8 cellular contexts compared by ENCODE assay signal in genomic region chr14:45252356-45253069, GRCh38. TPM values are rescaled to one million over a fixed set of nuclear protein-coding genes. Genes with fewer than 3 reads are reported as not detected.
A peak's percentile ranks its signal among the peaks of the same experiment; 100 is the strongest.
DNase-seq lines count a peak whose midpoint lies in the region; ATAC-seq, FAIRE-seq and TF ChIP-seq lines count a peak whose summit lies in the region.

No MANE protein-coding gene starts in this region.

- H3K4me1 Mint-ChIP-seq in activated naive CD8-positive, alpha-beta T cell treated with anti-CD3 and anti-CD28 coated beads, Interleukin-2, amount 10 ng/mL, durations not matched to agents 7 days and 5 days: peaks cover 14% of the 10 kb centered on the region

- H3K36me3 ChIP-seq in DND-41 (ENCODE audit: insufficient read depth, low read length) (no peaks in the 10 kb centered on the region; the same call in 1 of the 2 replicates), MM.1S (replicated peaks; ENCODE audit: insufficient read depth, low read length) (no peaks in the 10 kb centered on the region), keratinocyte (ENCODE audit: control insufficient read depth in 2 of 2, extremely low read depth in 1 of 2, insufficient read depth in 2 of 2, low read length in 2 of 2) (no peaks in the 10 kb centered on the region)

- ATAC-seq in DND-41 (ENCODE audit: insufficient read depth, low read depth): 0 out of 3 replicates have a peak, but pooled peaks have one; percentile 15
- ATAC-seq in activated naive CD8-positive, alpha-beta T cell treated with anti-CD3 and anti-CD28 coated beads, Interleukin-2, amount 10 ng/mL, durations not matched to agents 7 days and 5 days (ENCODE audit: low read depth): no peak

- H3K79me2 ChIP-seq in DND-41 (ENCODE audit: insufficient read depth, low read length): peaks cover 53% of the 10 kb centered on the region
- peaks cover 52% of the 10 kb centered on the region for H3K79me2 ChIP-seq in MM.1S (ENCODE audit: low read length)
- H3K79me2 ChIP-seq in keratinocyte (ENCODE audit: control insufficient read depth, insufficient read depth, low read length): peaks cover 54% of the 10 kb centered on the region

- H3K9me3 Mint-ChIP-seq in activated naive CD8-positive, alpha-beta T cell treated with anti-CD3 and anti-CD28 coated beads, Interleukin-2, amount 10 ng/mL, durations not matched to agents 7 days and 5 days: peaks cover 2% of the 10 kb centered on the region

- H3F3A ChIP-seq in MM.1S (ENCODE audit: insufficient read depth, low read length): peaks cover 7% of the 10 kb centered on the region; the same call in 1 of the 2 replicates

- no peaks in the 10 kb centered on the region for H3K27me3 ChIP-seq in DND-41 (ENCODE audit: insufficient read depth, low read length, poor library complexity)
- no peaks in the 10 kb centered on the region for H3K27me3 ChIP-seq in MM.1S (replicated peaks; ENCODE audit: insufficient read depth, low read length)
- H3K27me3 ChIP-seq in keratinocyte (ENCODE audit: control insufficient read depth, extremely low read depth, insufficient read depth, low read length): no peaks in the 10 kb centered on the region

- POLR2A ChIA-PET in activated naive CD8-positive, alpha-beta T cell treated with anti-CD3 and anti-CD28 coated beads, Interleukin-2, amount 10 ng/mL, durations not matched to agents 7 days and 5 days (lab: Charles Lee): interaction anchor here (0.7 to 1.8 kb wide), 9 partner anchors 10 to 356 kb away, joined by 3 to 17 read pairs (median 3); partner anchors contain the start of genes FANCM, KLHL28, PRPF39 and TOGARAM1

- dilution Hi-C loops in keratinocyte (cut with MboI; ENCODE audit: extremely low pct_ligation_motif_present, low sequenced_read_pairs): no loop called here

- H2AFZ ChIP-seq in DND-41 (ENCODE audit: low read depth, low read length): peak overlapping the region; percentile 89
- H2AFZ ChIP-seq in MM.1S (ENCODE audit: low read length): 0 out of 2 replicates have a peak overlapping the region, but pooled peaks have one; percentile 27
- peak overlapping the region; percentile 86 for H2AFZ ChIP-seq in keratinocyte (ENCODE audit: control insufficient read depth, low read length)

- H3K9me2 ChIP-seq in MM.1S (replicated peaks; ENCODE audit: insufficient read depth, low read length): no peaks in the 10 kb centered on the region

- no peaks in the 10 kb centered on the region for H3K9me1 ChIP-seq in keratinocyte (ENCODE audit: control insufficient read depth, extremely low read depth, insufficient read depth, low read length)

- peak overlapping the region; percentile 77 for H3K27ac ChIP-seq in DND-41 (ENCODE audit: low read length)
- H3K27ac ChIP-seq in MM.1S (ENCODE audit: low read length): peak overlapping the region; percentile 85
- H3K27ac ChIP-seq in keratinocyte (ENCODE audit: control insufficient read depth, insufficient read depth, low read length): peak overlapping the region; percentile 94

- H3K9me3 ChIP-seq in DND-41 (ENCODE audit: insufficient read depth, low read length, severe bottlenecking) (peaks cover 6% of the 10 kb centered on the region), MM.1S (replicated peaks; ENCODE audit: insufficient read depth, low read length) (no peaks in the 10 kb centered on the region), keratinocyte (ENCODE audit: control insufficient read depth, low read depth, low read length) (no peaks in the 10 kb centered on the region)

- peaks cover 37% of the 10 kb centered on the region for H3K4me1 ChIP-seq in DND-41 (ENCODE audit: insufficient read depth, low read length)
- peaks cover 7% of the 10 kb centered on the region for H3K4me1 ChIP-seq in MM.1S (ENCODE audit: low read length)
- H3K4me1 ChIP-seq in keratinocyte (ENCODE audit: control insufficient read depth, extremely low read depth, insufficient read depth, low read length): peaks cover 8% of the 10 kb centered on the region

- TF ChIP-seq CTCF in DND-41 (IDR thresholded peaks at IDR 0.05; ENCODE audit: borderline replicate concordance, extremely low read depth, low read length, poor library complexity, severe bottlenecking) (no peak), MM.1S (IDR thresholded peaks at IDR 0.05; ENCODE audit: low read length) (no peak), keratinocyte (optimal IDR thresholded peaks at IDR 0.05 in 1 of 3, IDR thresholded peaks at IDR 0.05 in 1 of 3, conservative IDR thresholded peaks at IDR 0.05 in 1 of 3; ENCODE audit: extremely low read depth in 1 of 3, insufficient read depth in 2 of 3, low read length in 3 of 3) (no peak), GM13977 (IDR thresholded peaks at IDR 0.05; ENCODE audit: extremely low read depth, insufficient read depth, missing control alignments) (no peak)

- H3K4me3 ChIP-seq in DND-41 (ENCODE audit: low read depth in 1 of 2, low read length in 2 of 2) (peak overlapping the region; percentile 72 to 96), MM.1S (ENCODE audit: low read length) (peak overlapping the region; percentile 76), keratinocyte (ENCODE audit: control insufficient read depth in 2 of 3, extremely low read depth in 1 of 3, insufficient read depth in 2 of 3, low read depth in 1 of 3, low read length in 3 of 3) (peak overlapping the region; percentile 80 to 94 (median 82))

- peaks cover 14% of the 10 kb centered on the region for H3K36me3 Mint-ChIP-seq in activated naive CD8-positive, alpha-beta T cell treated with anti-CD3 and anti-CD28 coated beads, Interleukin-2, amount 10 ng/mL, durations not matched to agents 7 days and 5 days

- peak overlapping the region; percentile 95 for H3K27ac Mint-ChIP-seq in activated naive CD8-positive, alpha-beta T cell treated with anti-CD3 and anti-CD28 coated beads, Interleukin-2, amount 10 ng/mL, durations not matched to agents 7 days and 5 days

- H3K9ac ChIP-seq in DND-41 (ENCODE audit: low read depth, low read length) (peak overlapping the region; percentile 85), MM.1S (ENCODE audit: low read length) (peak overlapping the region; percentile 78), keratinocyte (ENCODE audit: control insufficient read depth, extremely low read depth, insufficient read depth, low read length) (peak overlapping the region; percentile 90)

- in situ Hi-C loops in GM13977 (cut with MboI; ENCODE audit: low pct_unique_long_range_greater_than_20kb, low sequenced_read_pairs, unreplicated experiment): no loop called here

- no peak for FAIRE-seq in keratinocyte (lab: Jason Lieb, UNC)

- peak; percentile 52 for DNase-seq in DND-41
- no peak for DNase-seq in MM.1S
- DNase-seq in activated naive CD8-positive, alpha-beta T cell treated with anti-CD3 and anti-CD28 coated beads, Interleukin-2, amount 10 ng/mL, durations not matched to agents 7 days and 5 days: peak; percentile 43
- no peak for DNase-seq in keratinocyte (ENCODE audit: low read depth, low spot score)
- DNase-seq in stimulated activated naive CD4-positive, alpha-beta T cell treated with Interleukin-2 at 50 U/mL for 16 hours (lab: John Stamatoyannopoulos, UW): peak; percentile 4
- DNase-seq in HuH-7 (ENCODE audit: low spot score): no peak
- no peak for DNase-seq in mesenteric fat pad (ENCODE audit: low spot score)
- DNase-seq in GM13977 (ENCODE audit: low spot score): no peak

- H4K20me1 ChIP-seq in DND-41 (ENCODE audit: insufficient read depth, low read length) (peaks cover 9% of the 10 kb centered on the region; the same call in 1 of the 2 replicates), MM.1S (ENCODE audit: insufficient read depth, low read length) (no peaks in the 10 kb centered on the region), keratinocyte (ENCODE audit: control insufficient read depth, extremely low read depth, insufficient read depth, low read length) (no peaks in the 10 kb centered on the region)

- H3K27me3 Mint-ChIP-seq in activated naive CD8-positive, alpha-beta T cell treated with anti-CD3 and anti-CD28 coated beads, Interleukin-2, amount 10 ng/mL, durations not matched to agents 7 days and 5 days: no peaks in the 10 kb centered on the region

- H3K4me3 Mint-ChIP-seq in activated naive CD8-positive, alpha-beta T cell treated with anti-CD3 and anti-CD28 coated beads, Interleukin-2, amount 10 ng/mL, durations not matched to agents 7 days and 5 days: peak overlapping the region; percentile 85

- H3K4me2 ChIP-seq in DND-41 (ENCODE audit: insufficient read depth, low read length) (peak overlapping the region; percentile 80), MM.1S (ENCODE audit: low read depth, low read length) (peak overlapping the region; percentile 63; the same call in 1 of the 2 replicates), keratinocyte (ENCODE audit: control insufficient read depth, extremely low read depth, insufficient read depth, low read depth, low read length) (peak overlapping the region; percentile 85)

RNA-seq across cellular contexts. Expression of gene MIS18BP1, which starts 0.5 kb away (rescaled TPM):
- 10 to 100 TPM; 52.0 to 57.2 TPM for total RNA-seq in activated naive CD8-positive, alpha-beta T cell treated with anti-CD3 and anti-CD28 coated beads, Interleukin-2, amount 10 ng/mL, durations not matched to agents 7 days and 5 days
- polyA plus RNA-seq in keratinocyte: 8.3 to 20.2 TPM (median 8.4 TPM) in 3 replicates
- 7.9 TPM for polyA plus RNA-seq in keratinocyte (2011; ENCODE audit: low read depth)
- 4.2 and 11.0 TPM in 2 replicates for polyA plus RNA-seq in keratinocyte (2011; cell fraction: cytosol; rRNA removed)
- 12.7 and 17.6 TPM in 2 replicates for polyA plus RNA-seq in keratinocyte (2011; cell fraction: nucleus; rRNA removed)
- polyA plus RNA-seq in keratinocyte (2012; ENCODE audit: low replicate concordance): 3.0 and 9.4 TPM in 2 replicates
- polyA minus RNA-seq in keratinocyte: 1.2 to 15.0 TPM (median 3.1 TPM) in 3 replicates
- polyA minus RNA-seq in keratinocyte (2011; cell fraction: cytosol; rRNA and poly(A)+ RNA removed): 8.1 TPM
- 7.8 and 15.3 TPM in 2 replicates for polyA minus RNA-seq in keratinocyte (2011; cell fraction: nucleus; rRNA and poly(A)+ RNA removed)
- total RNA-seq in mesenteric fat pad: 21.0 TPM

Comparison
In these comparisons a context has a peak if more than half of its experiments do, and no peak if none do; other contexts are left out.
1. DNase-seq: peak in DND-41 (single experiment), activated naive CD8-positive, alpha-beta T cell treated with anti-CD3 and anti-CD28 coated beads, Interleukin-2, amount 10 ng/mL, durations not matched to agents 7 days and 5 days (single experiment) and stimulated activated naive CD4-positive, alpha-beta T cell treated with Interleukin-2 at 50 U/mL for 16 hours (single experiment); none in MM.1S (single experiment), keratinocyte (single experiment), HuH-7 (single experiment), mesenteric fat pad (single experiment) and GM13977 (single experiment).
2. H2AFZ ChIP-seq: peak in every context shown above with its lines; median percentile 89 in DND-41; 86 in keratinocyte; 27 in MM.1S.
3. Peak in every context shown above with its lines, with median percentiles within 50 percentile points of each other: H3K27ac ChIP-seq, H3K4me2 ChIP-seq, H3K4me3 ChIP-seq and H3K9ac ChIP-seq.